Comparison of ENCODE assay signal across 26 cellular contexts in the genomic region with DNA sequence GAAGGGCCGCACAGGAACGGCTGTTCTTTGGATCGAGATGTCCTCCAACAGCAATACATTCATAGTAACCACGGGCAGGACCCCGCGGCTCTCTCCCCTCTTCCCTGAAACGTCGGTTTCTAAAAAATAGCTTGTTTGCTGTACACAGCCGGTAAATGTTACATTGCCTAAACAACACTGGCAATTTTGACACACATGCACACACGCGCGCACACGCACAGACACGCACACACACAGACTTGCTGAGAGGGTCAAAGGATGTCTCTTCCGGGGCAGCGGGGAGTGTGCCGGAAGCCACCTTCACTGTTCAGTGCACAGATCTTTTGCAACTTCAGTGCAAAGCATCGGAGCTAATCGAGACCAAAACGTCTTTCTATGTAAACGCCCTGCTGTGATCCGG.
"Had no signal": no experiment of that assay in that cellular context is flagged by ENCODE, and none has a peak within 500 bp of the region (broad histone marks: within the 10 kb centered on the region; RNA-seq: fewer than 3 reads in every experiment).

No MANE protein-coding gene starts in this region.

- H3K9me3 Mint-ChIP-seq: naive thymus-derived CD8-positive, alpha-beta T cell; neural crest cell; stimulated activated effector memory CD8-positive, alpha-beta T cell treated with anti-CD3 and anti-CD28 coated beads, Interleukin-12 subunit alpha, Interleukin-12 subunit beta, amount 100 ng/mL, for 72 hours had no signal

- FAIRE-seq: colon, islet of Langerhans, pancreas had no signal

- ATAC-seq: esophagus mucosa; foreskin keratinocyte; gastroesophageal sphincter; heart right ventricle; left cardiac atrium; left lung; naive thymus-derived CD8-positive, alpha-beta T cell; pancreas; stimulated activated effector memory CD8-positive, alpha-beta T cell treated with anti-CD3 and anti-CD28 coated beads, Interleukin-12 subunit alpha, Interleukin-12 subunit beta, amount 100 ng/mL, for 72 hours; stimulated activated naive CD8-positive, alpha-beta T cell treated with anti-CD3 and anti-CD28 coated beads, Interleukin-15, Interleukin-2, amounts not matched to agents 100 U/mL and 50 U/mL, for 24 hours had no signal

- DNase-seq: dorsolateral prefrontal cortex; effector CD4-positive, alpha-beta T cell; foreskin keratinocyte; glutamatergic neuron; heart right ventricle; hippocampal formation; left cardiac atrium; mesendoderm; midbrain; stimulated activated CD4-positive, alpha-beta T cell treated with anti-CD3 and anti-CD28 coated beads, Interleukin-2, amount 100 ng/mL, for 24 hours; stimulated activated CD4-positive, alpha-beta T cell treated with anti-CD3 and anti-CD28 coated beads, Interleukin-4, amount 100 ng/mL, for 24 hours; stimulated activated naive CD8-positive, alpha-beta T cell treated with anti-CD3 and anti-CD28 coated beads, Interleukin-15, Interleukin-2, amounts not matched to agents 100 U/mL and 50 U/mL, for 24 hours; trophoblast cell had no signal

- H3K4me1 Mint-ChIP-seq: neural crest cell had no signal

- H3K4me3 ChIP-seq: dorsolateral prefrontal cortex, gastroesophageal sphincter, heart right ventricle, left lung, pancreas, suprapubic skin, vagina had no signal

- H3K4me3 Mint-ChIP-seq: neural crest cell; stimulated activated effector memory CD8-positive, alpha-beta T cell treated with anti-CD3 and anti-CD28 coated beads, Interleukin-12 subunit alpha, Interleukin-12 subunit beta, amount 100 ng/mL, for 72 hours had no signal

- H3K27me3 ChIP-seq: dorsolateral prefrontal cortex, foreskin keratinocyte, gastroesophageal sphincter, heart right ventricle, left lung, neutrophil, pancreas, suprapubic skin, vagina had no signal

- H3K27ac Mint-ChIP-seq: stimulated activated effector memory CD8-positive, alpha-beta T cell treated with anti-CD3 and anti-CD28 coated beads, Interleukin-12 subunit alpha, Interleukin-12 subunit beta, amount 100 ng/mL, for 72 hours had no signal

- H3K27me3 Mint-ChIP-seq: naive thymus-derived CD8-positive, alpha-beta T cell had no signal

- H3K27ac ChIP-seq: epithelial cell of prostate, foreskin keratinocyte, heart right ventricle, neutrophil, pancreas, suprapubic skin, vagina had no signal

- H3K9me3 ChIP-seq: gastroesophageal sphincter, heart right ventricle, left lung, neutrophil, pancreas, suprapubic skin, vagina had no signal
